In genomic region chr3:183591881-183592521, GRCh38 we compare ENCODE assay signal across 7 cellular contexts. TPM values are rescaled to one million over a fixed set of nuclear protein-coding genes. Genes with fewer than 3 reads are reported as not detected.
A peak's percentile ranks its signal among the peaks of the same experiment; 100 is the strongest.
DNase-seq lines count a peak whose midpoint lies in the region; ATAC-seq and TF ChIP-seq lines count a peak whose summit lies in the region.

No MANE protein-coding gene starts in this region.

- H3K36me3 ChIP-seq in upper lobe of right lung, result no peaks in the 10 kb centered on the region

- TF ChIP-seq CTCF in upper lobe of right lung (IDR thresholded peaks at IDR 0.05), result peak; percentile 36

- no peak overlapping the region for H3K27ac ChIP-seq in upper lobe of right lung

- DNase-seq in KBM-7 (peak; percentile 37), upper lobe of right lung (no peak), hippocampal formation (lab: John Stamatoyannopoulos, UW) (no peak), activated gamma-delta T cell treated with Interleukin-2 at 50 U/mL for 16 hours (no peak)
- peak; percentile 24 for DNase-seq in central memory CD4-positive, alpha-beta T cell

- no peak for TF ChIP-seq POLR2A in GM18505 (IDR thresholded peaks at IDR 0.05; ENCODE audit: borderline replicate concordance, extremely low read depth, insufficient read depth, insufficient read length)

- ATAC-seq in GM18505 (IDR thresholded peaks at IDR 0.05; ENCODE audit: unreplicated experiment), result peak; percentile 93
- ATAC-seq in GM21717 (IDR thresholded peaks at IDR 0.05; ENCODE audit: unreplicated experiment), result peak; percentile 94
- ATAC-seq in upper lobe of right lung, result no peak

- H3K27me3 ChIP-seq in upper lobe of right lung, result no peaks in the 10 kb centered on the region

- H3K4me1 ChIP-seq in upper lobe of right lung, result peaks cover 8% of the 10 kb centered on the region

- H3K9me3 ChIP-seq in upper lobe of right lung, result no peaks in the 10 kb centered on the region

- H3K4me3 ChIP-seq in upper lobe of right lung, result no peak overlapping the region

- intact Hi-C loops in upper lobe of right lung (cut with DNase I), result no loop called here

- in situ Hi-C loops in KBM-7 (cut with MboI; ENCODE audit: low pct_unique_long_range_greater_than_20kb, low sequenced_read_pairs), result no loop called here

RNA-seq across cellular contexts. Expression of gene KLHL6, which starts 36.5 kb away (rescaled TPM):
- total RNA-seq in upper lobe of right lung, result 24.7 TPM

RNA-seq across cellular contexts. Expression of gene KLHL24, which starts 43.4 kb away (rescaled TPM):
- total RNA-seq in upper lobe of right lung, result 82.8 TPM

Comparison
In these comparisons a context has a peak if more than half of its experiments do, and no peak if none do; other contexts are left out.
1. DNase-seq: peak in KBM-7 (single experiment) and central memory CD4-positive, alpha-beta T cell (single experiment); none in upper lobe of right lung (single experiment), hippocampal formation (0 of 2) and activated gamma-delta T cell treated with Interleukin-2 at 50 U/mL for 16 hours (single experiment).